In genomic region chr1:24857528-24858133, GRCh38 we compare ENCODE assay signal across 14 cellular contexts.
DNase-seq lines count a peak whose midpoint lies in the region; ATAC-seq and TF ChIP-seq lines count a peak whose summit lies in the region.
"Had no signal": no experiment of that assay in that cellular context is flagged by ENCODE, and none has a peak within 500 bp of the region (broad histone marks: within the 10 kb centered on the region; RNA-seq: fewer than 3 reads in every experiment).

No MANE protein-coding gene starts in this region.

- in situ Hi-C loops in GM13977 (cut with MboI; ENCODE audit: low pct_unique_long_range_greater_than_20kb, low sequenced_read_pairs, unreplicated experiment) (no loop called here), SK-MEL-5 (cut with HindIII; ENCODE audit: low pct_unique_long_range_greater_than_20kb, low sequenced_read_pairs) (no loop called here)

- H3K4me3 ChIP-seq in CD8-positive, alpha-beta T cell (ENCODE audit: low read depth, low read length) = no peak overlapping the region
- H3K4me3 ChIP-seq: gastroesophageal sphincter, SK-N-MC had no signal

- H3K4me1 ChIP-seq in CD8-positive, alpha-beta T cell (ENCODE audit: insufficient read depth, low read length) = no peaks in the 10 kb centered on the region
- H3K4me1 ChIP-seq: gastroesophageal sphincter had no signal

- no peaks in the 10 kb centered on the region for H3K36me3 ChIP-seq in CD8-positive, alpha-beta T cell (ENCODE audit: insufficient read depth, low read length)
- H3K36me3 ChIP-seq: gastroesophageal sphincter had no signal

- H3K4me3 Mint-ChIP-seq in CD8-positive, alpha-beta T cell = peak overlapping the region; percentile 32
- H3K4me3 Mint-ChIP-seq: IgD-negative memory B cell had no signal

- no peaks in the 10 kb centered on the region for H3K36me3 Mint-ChIP-seq in CD8-positive, alpha-beta T cell
- H3K36me3 Mint-ChIP-seq: IgD-negative memory B cell had no signal

- H3K9me3 ChIP-seq in CD8-positive, alpha-beta T cell (ENCODE audit: low read length) = no peaks in the 10 kb centered on the region
- H3K9me3 ChIP-seq: gastroesophageal sphincter had no signal

- H3K27ac ChIP-seq in CD8-positive, alpha-beta T cell (ENCODE audit: low read depth, low read length) = peak overlapping the region; percentile 11
- H3K27ac ChIP-seq: gastroesophageal sphincter, SK-N-MC had no signal

- intact Hi-C loops in CD8-positive, alpha-beta T cell (cut with DNase I, micrococcal nuclease) = no loop called here

- no peaks in the 10 kb centered on the region for H3K9me3 Mint-ChIP-seq in CD8-positive, alpha-beta T cell
- H3K9me3 Mint-ChIP-seq: IgD-negative memory B cell had no signal

- POLR2A ChIA-PET in CD8-positive, alpha-beta T cell (lab: Charles Lee) = no interaction called here

- CTCF ChIA-PET in CD8-positive, alpha-beta T cell (lab: Charles Lee) = no interaction called here

- H3K27me3 ChIP-seq in CD8-positive, alpha-beta T cell (ENCODE audit: insufficient read depth, low read length) = no peaks in the 10 kb centered on the region

- peak; percentile 44 for ATAC-seq in CD8-positive, alpha-beta T cell
- no peak for ATAC-seq in GM21367 (IDR thresholded peaks at IDR 0.05; ENCODE audit: unreplicated experiment)
- ATAC-seq in GM19328 (IDR thresholded peaks at IDR 0.05; ENCODE audit: unreplicated experiment) = no peak
- ATAC-seq: gastroesophageal sphincter had no signal

- H3K27ac Mint-ChIP-seq in CD8-positive, alpha-beta T cell = no peak overlapping the region

- no peak for DNase-seq in CD8-positive, alpha-beta T cell
- DNase-seq in GM13977 (ENCODE audit: low spot score) (no peak), SK-MEL-5 (ENCODE audit: low read depth, low spot score) (peak; percentile 47), iPS-NIHi11 (ENCODE audit: low spot score) (peak; percentile 53), NCI-H226 (no peak), NCI-H526 treated with DMSO at 0.1 percent for 48 hours (lab: John Stamatoyannopoulos, UW) (no peak)
- DNase-seq: NCI-H446 treated with DMSO at 0.1 percent for 48 hours; stimulated activated CD4-positive, alpha-beta T cell treated with anti-CD3 and anti-CD28 coated beads, Interleukin-4, amount 100 ng/mL, for 1 hour; stimulated activated CD8-positive, alpha-beta memory T cell treated with anti-CD3 and anti-CD28 coated beads, Interleukin-4, amount 100 ng/mL, for 48 hours had no signal

- no peaks in the 10 kb centered on the region for H3K27me3 Mint-ChIP-seq in CD8-positive, alpha-beta T cell (ENCODE audit: low read depth)
- H3K27me3 Mint-ChIP-seq: IgD-negative memory B cell had no signal

- H3K4me1 Mint-ChIP-seq in CD8-positive, alpha-beta T cell (ENCODE audit: low read depth) = peaks cover 17% of the 10 kb centered on the region
- H3K4me1 Mint-ChIP-seq: IgD-negative memory B cell had no signal

- no peak for TF ChIP-seq CTCF in CD8-positive, alpha-beta T cell (IDR thresholded peaks at IDR 0.05)
- peak; percentile 23 for TF ChIP-seq CTCF in GM13977 (IDR thresholded peaks at IDR 0.05; ENCODE audit: extremely low read depth, insufficient read depth, missing control alignments)

Comparison
In these comparisons a context has a peak if more than half of its experiments do, and no peak if none do; other contexts are left out.
1. DNase-seq: peak in SK-MEL-5 (single experiment) and iPS-NIHi11 (single experiment); none in CD8-positive, alpha-beta T cell (0 of 7), GM13977 (single experiment), NCI-H226 (single experiment) and NCI-H526 treated with DMSO at 0.1 percent for 48 hours (single experiment).